21 cellular contexts compared by ENCODE assay signal in genomic region chr9:100586093-100586492, GRCh38. TPM values are rescaled to one million over a fixed set of nuclear protein-coding genes. Genes with fewer than 3 reads are reported as not detected.
A peak's percentile ranks its signal among the peaks of the same experiment; 100 is the strongest.
DNase-seq lines count a peak whose midpoint lies in the region; ATAC-seq, FAIRE-seq and TF ChIP-seq lines count a peak whose summit lies in the region.
"Had no signal": no experiment of that assay in that cellular context is flagged by ENCODE, and none has a peak within 500 bp of the region (broad histone marks: within the 10 kb centered on the region; RNA-seq: fewer than 3 reads in every experiment).

No MANE protein-coding gene starts in this region.

- no TSS peak for BruUV-seq in GM12878 (replicated peaks; lab: Mats Ljungman, UMichigan)

- no peak for FAIRE-seq in GM12878 (lab: Jason Lieb, UNC)
- FAIRE-seq: D721Med had no signal

- no peaks in the 10 kb centered on the region for H3K4me1 ChIP-seq in GM12878 (ENCODE audit: control insufficient read depth, insufficient read depth, low read length)

- H4K20me1 ChIP-seq in GM12878 (ENCODE audit: control insufficient read depth, insufficient read depth): no peaks in the 10 kb centered on the region

- ATAC-seq in GM18519 (IDR thresholded peaks at IDR 0.05; ENCODE audit: low FRiP score, unreplicated experiment) (peak; percentile 66), GM19463 (IDR thresholded peaks at IDR 0.05; ENCODE audit: unreplicated experiment) (peak; percentile 62), GM12878 (peak; percentile 42; the same call in 1 of the 3 replicates)

- no peak overlapping the region for H3K4me2 ChIP-seq in GM12878 (ENCODE audit: control insufficient read depth, insufficient read depth)
- H3K4me2 ChIP-seq: PC-9 had no signal

- POLR2A ChIA-PET in GM12878 (lab: Charles Lee): no interaction called here

- in situ Hi-C loops in GM12878 (cut with MboI): loop anchor here (25.0 kb wide), 1 partner anchor 574 kb away; no protein-coding TSS in a partner anchor

- no peak overlapping the region for H3K9ac ChIP-seq in GM12878 (ENCODE audit: control insufficient read depth, insufficient read depth, low read length)

- TF ChIP-seq EP300 in GM12878 (IDR thresholded peaks at IDR 0.05; ENCODE audit: borderline replicate concordance in 1 of 2, control insufficient read depth in 1 of 2, low read depth in 2 of 2, low read length in 2 of 2): no peak

- no peak overlapping the region for H3K27ac ChIP-seq in GM12878 (ENCODE audit: control insufficient read depth, insufficient read depth)
- H3K27ac ChIP-seq: PC-9 had no signal

- H3K4me3 ChIP-seq in GM12878: no peak overlapping the region
- H3K4me3 ChIP-seq: MG63, PC-9 had no signal

- no peak for TF ChIP-seq CTCF in GM12878 (IDR thresholded peaks at IDR 0.05 in 2 of 3, conservative IDR thresholded peaks at IDR 0.05 in 1 of 3; ENCODE audit: control insufficient read depth in 2 of 3, extremely low read depth in 1 of 3, insufficient read depth in 1 of 3, low read depth in 3 of 3, low read length in 3 of 3)

- SMC1A ChIA-PET in GM12878 (lab: Charles Lee; ENCODE audit: uncharacterized antibody, unreplicated experiment): no interaction called here

- no peaks in the 10 kb centered on the region for H3K9me3 ChIP-seq in GM12878 (replicated peaks; ENCODE audit: control insufficient read depth, insufficient read depth, low read length)
- H3K9me3 ChIP-seq: MG63 had no signal

- RAD21 ChIA-PET in GM12878 (lab: Charles Lee; ENCODE audit: unreplicated experiment): no interaction called here

- CTCF ChIA-PET in GM12878 (lab: Yijun Ruan, JAX): interaction anchor here (1.3 kb wide), 1 partner anchor 12 kb away, joined by 3 read pairs; no protein-coding TSS in a partner anchor

- no peaks in the 10 kb centered on the region for H3K36me3 ChIP-seq in GM12878 (ENCODE audit: control insufficient read depth in 2 of 2, insufficient read depth in 2 of 2, low read length in 1 of 2)

- intact Hi-C loops in GM12878 (cut with micrococcal nuclease; ENCODE audit: unreplicated experiment) (no loop called here), posterior vena cava (cut with DNase I) (no loop called here)

- H2AFZ ChIP-seq in GM12878 (ENCODE audit: control insufficient read depth, low read depth, low read length): no peak overlapping the region
- H2AFZ ChIP-seq: PC-9 had no signal

- H3K79me2 ChIP-seq in GM12878 (ENCODE audit: control insufficient read depth, insufficient read depth, low read length): no peaks in the 10 kb centered on the region

- H3K27me3 ChIP-seq in GM12878 (replicated peaks in 1 of 2; ENCODE audit: control insufficient read depth in 2 of 2, insufficient read depth in 2 of 2, low read length in 1 of 2): no peaks in the 10 kb centered on the region; a peak in 2 of 4 replicates
- H3K27me3 ChIP-seq: MG63 had no signal

- TF ChIP-seq RAD21 in GM12878 (IDR thresholded peaks at IDR 0.05; ENCODE audit: insufficient read depth, low read depth, low read length): no peak

- 42% methylated on average over 7 of the region's 7 CpGs for WGBS in GM12878 (ENCODE audit: insufficient coverage, insufficient replicate concordance, low lambda C conversion rate, missing lambda C conversion rate)

- DNase-seq in GM12878 (ENCODE audit: low read depth, low spot score) (no peak), posterior vena cava (ENCODE audit: low spot score) (peak; percentile 45), NCI-H82 (lab: John Stamatoyannopoulos, UW) (no peak), dedifferentiated amniotic fluid mesenchymal stem cell (ENCODE audit: extremely low spot score) (no peak), NCI-H1694 treated with DMSO at 0.1 percent for 48 hours (lab: John Stamatoyannopoulos, UW) (no peak)
- DNase-seq: H7; KG1; MG63; NCI-H1105 treated with DMSO at 0.1 percent for 48 hours; NCI-H146; NCI-H2029; NCI-H446; NCI-H524 treated with DMSO at 0.1 percent for 48 hours; NCI-H774; NK-92 treated with Interleukin-12 subunit alpha and Interleukin-12 subunit beta, amount 100 ng/mL, for 24 hours; Right ventricle myocardium superior; RPMI8226 had no signal

- TF ChIP-seq POLR2A in GM12878 (IDR thresholded peaks at IDR 0.05; ENCODE audit: low read depth, low read length): no peak

TF ChIP-seq in GM12878, 131 proteins besides CTCF, POLR2A, EP300 and RAD21:
- no peak for TF ChIP-seq BMI1 (IDR thresholded peaks at IDR 0.05; ENCODE audit: borderline replicate concordance)
- TF ChIP-seq MEF2B (IDR thresholded peaks at IDR 0.05; ENCODE audit: partially characterized antibody, poor library complexity, severe bottlenecking): no peak
- TF ChIP-seq KAT2A (conservative IDR thresholded peaks at IDR 0.05; ENCODE audit: control insufficient read depth, low read depth, low read length): no peak
- no peak for TF ChIP-seq E2F4 (IDR thresholded peaks at IDR 0.05; ENCODE audit: low read depth, low read length)
- no peak for TF ChIP-seq WRNIP1 (IDR thresholded peaks at IDR 0.05; ENCODE audit: borderline replicate concordance, low read depth, low read length)
- TF ChIP-seq TCF7 (IDR thresholded peaks at IDR 0.05; ENCODE audit: borderline replicate concordance): no peak
- TF ChIP-seq BACH1 (IDR thresholded peaks at IDR 0.05; ENCODE audit: borderline replicate concordance): no peak

RNA-seq across cellular contexts. Expression of gene CAVIN4, which starts 8.2 kb away (rescaled TPM):
- 0.13 and 0.42 TPM in 2 replicates for total RNA-seq in GM12878 (2013; cell fraction: nucleolus; rRNA removed)
- 0.05 and 0.06 TPM in 2 replicates for total RNA-seq in GM12878 (2014; rRNA removed)
- 0.09 and 0.13 TPM in 2 replicates for total RNA-seq in GM12878 (2014; rRNA removed; fragmentation: Illumina TruSeq; extraction: Trizol)
- total RNA-seq in GM12878 (2021): 0.13 TPM in 1 of 2 replicates, not detected in the other
- 0.09 TPM for polyA plus RNA-seq in GM12878 (2011; ENCODE audit: low read depth)
- 0.07 and 0.08 TPM in 2 replicates for polyA plus RNA-seq in GM12878 (2011; rRNA removed)
- polyA plus RNA-seq in GM12878 (2011; cell fraction: cytosol; rRNA removed): 0.01 and 0.02 TPM in 2 replicates
- polyA plus RNA-seq in GM12878 (2011; cell fraction: nucleus; rRNA removed): 0.07 TPM in 2 replicates
- polyA plus RNA-seq in GM12878 (2012): not detected in 2 replicates
- polyA plus RNA-seq in GM12878 (2014; fragmentation: Illumina TruSeq; extraction: Trizol): 0.07 and 0.14 TPM in 2 replicates
- polyA plus RNA-seq in GM12878 (2014; fragmentation: Nextera tagmentation; extraction: Ambion mirVana): under 1 TPM; 0.08 to 0.11 TPM
- polyA plus RNA-seq in GM12878 (2014; rRNA removed): 0.04 and 0.06 TPM in 2 replicates
- not detected for polyA plus RNA-seq in GM12878 (2016; fragmentation: Nextera tagmentation; extraction: Ambion mirVana)
- 0.15 TPM in 1 of 2 replicates, not detected in the other for polyA minus RNA-seq in GM12878 (2011; rRNA and poly(A)+ RNA removed)
- not detected in 2 replicates for polyA minus RNA-seq in GM12878 (2011; cell fraction: cytosol; rRNA and poly(A)+ RNA removed)
- 0.19 TPM in 1 of 2 replicates, not detected in the other for polyA minus RNA-seq in GM12878 (2011; cell fraction: nucleus; rRNA and poly(A)+ RNA removed)
- 1 to 10 TPM in 1 of 2 donors, under 1 TPM in 1; 0.51 to 1.5 TPM for total RNA-seq in posterior vena cava
